In the genomic region with DNA sequence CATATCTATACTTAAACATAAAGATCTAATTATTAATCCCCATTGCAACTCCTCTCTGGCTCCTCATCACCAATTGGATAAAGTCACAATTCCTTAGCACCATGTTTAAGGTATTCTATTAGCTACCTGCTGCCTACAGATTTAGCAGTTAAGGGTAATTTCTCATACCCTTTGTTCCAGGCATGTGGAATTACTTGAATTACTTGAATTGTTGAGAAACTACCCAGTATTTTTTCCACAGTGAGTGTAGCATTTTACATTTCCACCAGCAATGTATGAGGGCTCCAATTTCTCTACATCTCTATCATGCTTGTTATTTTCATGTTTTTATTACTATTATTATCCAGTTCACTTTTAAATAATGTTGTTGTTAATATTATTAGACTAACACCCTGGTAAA, we compare ENCODE assay signal across 38 cellular contexts.
"Had no signal": no experiment of that assay in that cellular context is flagged by ENCODE, and none has a peak within 500 bp of the region (broad histone marks: within the 10 kb centered on the region; RNA-seq: fewer than 3 reads in every experiment).

No MANE protein-coding gene starts in this region.

- H3K27ac ChIP-seq: adrenal gland, ascending aorta, body of pancreas, brain microvascular endothelial cell, breast epithelium, cardiac muscle cell had no signal

- ATAC-seq: activated naive CD4-positive, alpha-beta T cell treated with anti-CD3 and anti-CD28 coated beads, Interleukin-2, amount 50 U/mL, for 72 hours; activated naive CD8-positive, alpha-beta T cell treated with anti-CD3 and anti-CD28 coated beads, Interleukin-2, amount 50 U/mL, for 24 hours; activated T-cell treated with anti-CD3 and anti-CD28 coated beads, Interleukin-2, amount 50 U/mL, for 4 hours; activated T-cell treated with anti-CD3 and anti-CD28 coated beads, Interleukin-2, amount 50 U/mL, for 72 hours; activated T-helper 17 cell treated with anti-CD3 and anti-CD28 coated beads, Interleukin-2, amount 50 U/mL, for 72 hours; body of pancreas had no signal

- H3K36me3 ChIP-seq: adrenal gland, ascending aorta, brain microvascular endothelial cell, breast epithelium, cardiac muscle cell had no signal

- H3K27ac Mint-ChIP-seq: activated naive CD4-positive, alpha-beta T cell treated with anti-CD3 and anti-CD28 coated beads for 36 hours; activated naive CD4-positive, alpha-beta T cell treated with anti-CD3 and anti-CD28 coated beads, Interleukin-2, amount 10 ng/mL, durations not matched to agents 7 days and 5 days; activated naive CD4-positive, alpha-beta T cell treated with anti-CD3 and anti-CD28 coated beads, Interleukin-2, amount 50 U/mL, for 24 hours; activated naive CD4-positive, alpha-beta T cell treated with anti-CD3 and anti-CD28 coated beads, Interleukin-2, amount 50 U/mL, for 72 hours; activated naive CD8-positive, alpha-beta T cell; activated naive CD8-positive, alpha-beta T cell treated with anti-CD3 and anti-CD28 coated beads for 36 hours; activated naive CD8-positive, alpha-beta T cell treated with anti-CD3 and anti-CD28 coated beads, Interleukin-2, amount 10 ng/mL, durations not matched to agents 7 days and 5 days; activated naive CD8-positive, alpha-beta T cell treated with anti-CD3 and anti-CD28 coated beads, Interleukin-2, amount 50 U/mL, for 24 hours; activated T-cell treated with anti-CD3 and anti-CD28 coated beads, Interleukin-2, amount 50 U/mL, for 24 hours; activated T-cell treated with anti-CD3 and anti-CD28 coated beads, Interleukin-2, amount 50 U/mL, for 72 hours; activated T-helper 1 cell treated with anti-CD3 and anti-CD28 coated beads, Interleukin-12 subunit alpha, Interleukin-12 subunit beta, Interleukin-2, Interleukin-4 antibody, amounts not matched to agents 30 ng/mL and 10 ng/mL and 1 ng/mL, durations not matched to agents 14 hours and 24 hours and 36 hours; activated T-helper 17 cell treated with anti-CD3 and anti-CD28 coated beads, Interleukin-2, amount 50 U/mL, for 72 hours; activated T-helper 2 cell treated with anti-CD3 and anti-CD28 coated beads, Interferon-gamma antibody, Interleukin-2, Interleukin-4, amounts not matched to agents 10 μg/mL and 5 μg/mL and 100 μg/mL, durations not matched to agents 14 hours and 24 hours and 36 hours; brain had no signal

- DNase-seq: activated effector memory CD4-positive, alpha-beta T cell treated with anti-CD3 and anti-CD28 coated beads, Interleukin-2, amount 50 U/mL, for 16 hours; activated effector memory CD4-positive, alpha-beta T cell treated with Interleukin-2 at 50 U/mL for 16 hours; activated gamma-delta T cell; activated gamma-delta T cell treated with Interleukin-2 at 50 U/mL for 16 hours; activated naive CD4-positive, alpha-beta T cell; activated naive CD4-positive, alpha-beta T cell treated with anti-CD3 and anti-CD28 coated beads for 36 hours; activated naive CD4-positive, alpha-beta T cell treated with anti-CD3 and anti-CD28 coated beads, Interleukin-2, amount 10 ng/mL, durations not matched to agents 7 days and 5 days; activated naive CD4-positive, alpha-beta T cell treated with anti-CD3 and anti-CD28 coated beads, Interleukin-2, amount 50 U/mL, for 16 hours; activated naive CD4-positive, alpha-beta T cell treated with Interleukin-2 at 50 U/mL for 16 hours; activated naive CD8-positive, alpha-beta T cell treated with anti-CD3 and anti-CD28 coated beads for 36 hours; activated naive CD8-positive, alpha-beta T cell treated with anti-CD3 and anti-CD28 coated beads, Interleukin-2, amount 10 ng/mL, durations not matched to agents 7 days and 5 days; activated naive CD8-positive, alpha-beta T cell treated with anti-CD3 and anti-CD28 coated beads, Interleukin-2, amount 50 U/mL, for 24 hours; activated T-cell treated with anti-CD3 and anti-CD28 coated beads, Interleukin-2, amount 50 U/mL, for 1 hour; activated T-cell treated with anti-CD3 and anti-CD28 coated beads, Interleukin-2, amount 50 U/mL, for 24 hours; activated T-cell treated with anti-CD3 and anti-CD28 coated beads, Interleukin-2, amount 50 U/mL, for 4 hours; activated T-cell treated with anti-CD3 and anti-CD28 coated beads, Interleukin-2, amount 50 U/mL, for 48 hours; activated T-cell treated with anti-CD3 and anti-CD28 coated beads, Interleukin-2, amount 50 U/mL, for 72 hours; adrenal gland; amniotic stem cell; amygdala; anterior cingulate cortex; aorta; body of pancreas; brain microvascular endothelial cell; caudate nucleus; central memory CD4-positive, alpha-beta T cell; cerebellar nuclear complex had no signal

- H3K27me3 Mint-ChIP-seq: activated naive CD8-positive, alpha-beta T cell; activated naive CD8-positive, alpha-beta T cell treated with anti-CD3 and anti-CD28 coated beads, Interleukin-2, amount 50 U/mL, for 24 hours; activated T-cell treated with anti-CD3 and anti-CD28 coated beads, Interleukin-2, amount 50 U/mL, for 24 hours had no signal

- H3K36me3 Mint-ChIP-seq: activated naive CD4-positive, alpha-beta T cell treated with anti-CD3 and anti-CD28 coated beads, Interleukin-2, amount 10 ng/mL, durations not matched to agents 7 days and 5 days; activated naive CD4-positive, alpha-beta T cell treated with anti-CD3 and anti-CD28 coated beads, Interleukin-2, amount 50 U/mL, for 24 hours; activated naive CD4-positive, alpha-beta T cell treated with anti-CD3 and anti-CD28 coated beads, Interleukin-2, amount 50 U/mL, for 72 hours; activated naive CD8-positive, alpha-beta T cell; activated naive CD8-positive, alpha-beta T cell treated with anti-CD3 and anti-CD28 coated beads for 36 hours; activated naive CD8-positive, alpha-beta T cell treated with anti-CD3 and anti-CD28 coated beads, Interleukin-2, amount 10 ng/mL, durations not matched to agents 7 days and 5 days; brain had no signal

- H3K4me3 Mint-ChIP-seq: activated naive CD4-positive, alpha-beta T cell treated with anti-CD3 and anti-CD28 coated beads for 36 hours; activated naive CD4-positive, alpha-beta T cell treated with anti-CD3 and anti-CD28 coated beads, Interleukin-2, amount 10 ng/mL, durations not matched to agents 7 days and 5 days; activated naive CD4-positive, alpha-beta T cell treated with anti-CD3 and anti-CD28 coated beads, Interleukin-2, amount 50 U/mL, for 24 hours; activated naive CD8-positive, alpha-beta T cell; activated naive CD8-positive, alpha-beta T cell treated with anti-CD3 and anti-CD28 coated beads for 36 hours; activated naive CD8-positive, alpha-beta T cell treated with anti-CD3 and anti-CD28 coated beads, Interleukin-2, amount 10 ng/mL, durations not matched to agents 7 days and 5 days; activated naive CD8-positive, alpha-beta T cell treated with anti-CD3 and anti-CD28 coated beads, Interleukin-2, amount 50 U/mL, for 24 hours; activated T-cell treated with anti-CD3 and anti-CD28 coated beads, Interleukin-2, amount 50 U/mL, for 24 hours; activated T-cell treated with anti-CD3 and anti-CD28 coated beads, Interleukin-2, amount 50 U/mL, for 4 hours; activated T-cell treated with anti-CD3 and anti-CD28 coated beads, Interleukin-2, amount 50 U/mL, for 72 hours; activated T-helper 1 cell treated with anti-CD3 and anti-CD28 coated beads, Interleukin-12 subunit alpha, Interleukin-12 subunit beta, Interleukin-2, Interleukin-4 antibody, amounts not matched to agents 30 ng/mL and 10 ng/mL and 1 ng/mL, durations not matched to agents 14 hours and 24 hours and 36 hours; activated T-helper 17 cell treated with anti-CD3 and anti-CD28 coated beads, Interleukin-2, amount 50 U/mL, for 72 hours; brain; central memory CD8-positive, alpha-beta T cell had no signal

- H3K9me3 Mint-ChIP-seq: activated naive CD4-positive, alpha-beta T cell treated with anti-CD3 and anti-CD28 coated beads for 36 hours; activated naive CD4-positive, alpha-beta T cell treated with anti-CD3 and anti-CD28 coated beads, Interleukin-2, amount 10 ng/mL, durations not matched to agents 7 days and 5 days; activated naive CD4-positive, alpha-beta T cell treated with anti-CD3 and anti-CD28 coated beads, Interleukin-2, amount 50 U/mL, for 24 hours; activated naive CD4-positive, alpha-beta T cell treated with anti-CD3 and anti-CD28 coated beads, Interleukin-2, amount 50 U/mL, for 72 hours; activated naive CD8-positive, alpha-beta T cell treated with anti-CD3 and anti-CD28 coated beads for 36 hours; activated naive CD8-positive, alpha-beta T cell treated with anti-CD3 and anti-CD28 coated beads, Interleukin-2, amount 10 ng/mL, durations not matched to agents 7 days and 5 days; activated naive CD8-positive, alpha-beta T cell treated with anti-CD3 and anti-CD28 coated beads, Interleukin-2, amount 50 U/mL, for 24 hours; activated T-cell treated with anti-CD3 and anti-CD28 coated beads, Interleukin-2, amount 50 U/mL, for 24 hours; activated T-cell treated with anti-CD3 and anti-CD28 coated beads, Interleukin-2, amount 50 U/mL, for 4 hours; activated T-cell treated with anti-CD3 and anti-CD28 coated beads, Interleukin-2, amount 50 U/mL, for 72 hours; activated T-helper 1 cell treated with anti-CD3 and anti-CD28 coated beads, Interleukin-12 subunit alpha, Interleukin-12 subunit beta, Interleukin-2, Interleukin-4 antibody, amounts not matched to agents 30 ng/mL and 10 ng/mL and 1 ng/mL, durations not matched to agents 14 hours and 24 hours and 36 hours; activated T-helper 17 cell treated with anti-CD3 and anti-CD28 coated beads, Interleukin-2, amount 50 U/mL, for 72 hours; activated T-helper 2 cell treated with anti-CD3 and anti-CD28 coated beads, Interferon-gamma antibody, Interleukin-2, Interleukin-4, amounts not matched to agents 10 μg/mL and 5 μg/mL and 100 μg/mL, durations not matched to agents 14 hours and 24 hours and 36 hours had no signal

- H3K9me3 ChIP-seq: adrenal gland, ascending aorta, body of pancreas, breast epithelium had no signal

- H3K4me1 ChIP-seq: adrenal gland, ascending aorta, body of pancreas, breast epithelium had no signal

- H3K4me3 ChIP-seq: adrenal gland, ascending aorta, body of pancreas, breast epithelium, cardiac muscle cell had no signal

- H3K4me1 Mint-ChIP-seq: activated naive CD4-positive, alpha-beta T cell treated with anti-CD3 and anti-CD28 coated beads, Interleukin-2, amount 10 ng/mL, durations not matched to agents 7 days and 5 days; activated naive CD4-positive, alpha-beta T cell treated with anti-CD3 and anti-CD28 coated beads, Interleukin-2, amount 50 U/mL, for 24 hours; activated naive CD8-positive, alpha-beta T cell treated with anti-CD3 and anti-CD28 coated beads for 36 hours; activated naive CD8-positive, alpha-beta T cell treated with anti-CD3 and anti-CD28 coated beads, Interleukin-2, amount 10 ng/mL, durations not matched to agents 7 days and 5 days; activated naive CD8-positive, alpha-beta T cell treated with anti-CD3 and anti-CD28 coated beads, Interleukin-2, amount 50 U/mL, for 24 hours; activated T-helper 17 cell treated with anti-CD3 and anti-CD28 coated beads, Interleukin-2, amount 50 U/mL, for 72 hours; central memory CD8-positive, alpha-beta T cell had no signal

- H3K27me3 ChIP-seq: adrenal gland, ascending aorta, body of pancreas, brain microvascular endothelial cell, breast epithelium, cardiac muscle cell had no signal
